ENCODE assay signal across 29 cellular contexts in the genomic region with DNA sequence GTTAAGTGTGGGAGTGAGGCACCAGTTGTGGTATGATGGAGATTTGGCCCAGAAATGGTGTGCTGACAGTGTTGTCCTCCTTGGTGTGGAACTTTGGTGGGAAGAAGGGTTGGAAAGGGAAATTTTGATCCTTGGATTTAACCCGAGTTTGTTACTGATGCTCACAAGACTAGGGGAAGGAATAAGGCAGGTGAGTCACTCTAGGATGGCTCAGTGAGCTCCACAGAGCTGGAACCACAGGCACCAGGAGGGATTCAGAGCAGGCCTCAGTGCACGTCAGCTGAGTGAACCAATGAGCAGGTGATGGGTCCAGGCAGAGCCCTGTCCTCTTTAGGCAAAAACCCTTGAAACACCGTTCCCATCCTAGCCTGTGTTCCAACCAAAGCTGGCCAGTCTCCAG. TPM values are rescaled to one million over a fixed set of nuclear protein-coding genes. Genes with fewer than 3 reads are reported as not detected.
"Had no signal": no experiment of that assay in that cellular context is flagged by ENCODE, and none has a peak within 500 bp of the region (broad histone marks: within the 10 kb centered on the region; RNA-seq: fewer than 3 reads in every experiment).

No MANE protein-coding gene starts in this region.

- H3K27ac ChIP-seq: gastroesophageal sphincter, left ventricle myocardium inferior, neutrophil, ovary, prostate gland, stomach, thyroid gland, upper lobe of right lung had no signal

- H3K4me3 ChIP-seq: breast epithelium, gastroesophageal sphincter, left ventricle myocardium inferior, lung, mucosa of descending colon, ovary, prostate gland, stomach, thyroid gland, upper lobe of right lung had no signal

- H3K36me3 ChIP-seq: breast epithelium, left ventricle myocardium inferior, neutrophil, ovary, prostate gland, thyroid gland, upper lobe of right lung had no signal

- H3K9me3 ChIP-seq: breast epithelium, gastroesophageal sphincter, left ventricle myocardium inferior, mucosa of descending colon, neutrophil, ovary, prostate gland, stomach, thyroid gland, upper lobe of right lung had no signal

- ATAC-seq: activated CD4-positive, alpha-beta T cell treated with anti-CD3 and anti-CD28 coated beads for 36 hours; activated naive CD4-positive, alpha-beta T cell treated with anti-CD3 and anti-CD28 coated beads, Interleukin-2, amount 50 U/mL, for 72 hours; activated T-cell treated with anti-CD3 and anti-CD28 coated beads, Interleukin-2, amount 50 U/mL, for 72 hours; gastroesophageal sphincter; mucosa of descending colon; natural killer cell treated with Interleukin-12 subunit alpha and Interleukin-12 subunit beta and Interleukin-15 and Interleukin-18, amount 100 ng/mL, for 72 hours; stimulated activated naive B cell treated with anti-CD40 and anti-IgM and Interleukin-4, amounts not matched to agents 10 μg/mL and 1 μg/mL and 100 μg/mL, for 72 hours; upper lobe of right lung had no signal

- H3K4me1 ChIP-seq: breast epithelium, gastroesophageal sphincter, left ventricle myocardium inferior, prostate gland, stomach, thyroid gland, upper lobe of right lung had no signal

- DNase-seq: activated B cell treated with CpG ODN at 0.5 μM for 24 hours; activated CD4-positive, alpha-beta T cell treated with anti-CD3 and anti-CD28 coated beads for 36 hours; activated naive CD4-positive, alpha-beta T cell; activated T-cell treated with anti-CD3 and anti-CD28 coated beads for 4 hours; activated T-cell treated with anti-CD3 and anti-CD28 coated beads, Interleukin-2, amount 50 U/mL, for 72 hours; central memory CD4-positive, alpha-beta T cell; endodermal cell; head of caudate nucleus; hippocampal formation; immature natural killer cell; kidney; left ventricle myocardium inferior; mucosa of descending colon; ovary; stimulated activated CD4-positive, alpha-beta T cell treated with anti-CD3 and anti-CD28 coated beads, Interleukin-15, amount 100 ng/mL, for 24 hours; stimulated activated CD4-positive, alpha-beta T cell treated with anti-CD3 and anti-CD28 coated beads, Interleukin-2, amount 100 ng/mL, for 24 hours; stimulated activated naive B cell treated with anti-CD40 and anti-IgM and Interleukin-4, amounts not matched to agents 10 μg/mL and 1 μg/mL and 100 μg/mL, for 72 hours; stomach; T-helper 1 cell; thyroid gland; upper lobe of right lung had no signal

RNA-seq across cellular contexts. Expression of a gene that starts 11.4 kb away (rescaled TPM):
- total RNA-seq: activated B cell treated with CpG ODN at 0.5 μM for 24 hours; natural killer cell treated with Interleukin-12 subunit alpha and Interleukin-12 subunit beta and Interleukin-15 and Interleukin-18, amount 100 ng/mL, for 72 hours had no signal

RNA-seq across cellular contexts. Expression of a gene that starts 13.3 kb away (rescaled TPM):
- total RNA-seq: activated B cell treated with CpG ODN at 0.5 μM for 24 hours; activated CD4-positive, alpha-beta T cell treated with anti-CD3 and anti-CD28 coated beads for 36 hours; activated naive CD4-positive, alpha-beta T cell treated with anti-CD3 and anti-CD28 coated beads, Interleukin-2, amount 50 U/mL, for 72 hours; activated T-cell treated with anti-CD3 and anti-CD28 coated beads, Interleukin-2, amount 50 U/mL, for 72 hours; myocyte; natural killer cell treated with Interleukin-12 subunit alpha and Interleukin-12 subunit beta and Interleukin-15 and Interleukin-18, amount 100 ng/mL, for 72 hours; prostate gland; stomach had no signal
